ENCODE assay signal across 12 cellular contexts in genomic region chr4:126687655-126688358, GRCh38.
"Had no signal": no experiment of that assay in that cellular context is flagged by ENCODE, and none has a peak within 500 bp of the region (broad histone marks: within the 10 kb centered on the region; RNA-seq: fewer than 3 reads in every experiment).

No MANE protein-coding gene starts in this region.

- H3K27me3 ChIP-seq: dorsolateral prefrontal cortex, neutrophil had no signal

- ATAC-seq: activated CD4-positive, CD25-positive, alpha-beta regulatory T cell treated with anti-CD3 and anti-CD28 coated beads, Interleukin-2, amount 50 U/mL, for 24 hours; activated T-helper 17 cell treated with anti-CD3 and anti-CD28 coated beads, Interleukin-2, amount 50 U/mL, for 72 hours; left colon; stimulated activated memory B cell treated with anti-CD40 and anti-IgM and Interleukin-4, amounts not matched to agents 10 μg/mL and 1 μg/mL and 100 μg/mL, for 72 hours had no signal

- H3K9ac ChIP-seq: parathyroid adenoma had no signal

- H3K27ac ChIP-seq: dorsolateral prefrontal cortex, neutrophil, parathyroid adenoma had no signal

- DNase-seq: activated naive CD4-positive, alpha-beta T cell treated with Interleukin-2 at 50 U/mL for 16 hours; aorta; dorsolateral prefrontal cortex; endodermal cell; left colon; naive B cell; T-helper 9 cell had no signal

- H2AFZ ChIP-seq: parathyroid adenoma had no signal

- H3K4me1 ChIP-seq: parathyroid adenoma had no signal

- H3K4me3 ChIP-seq: dorsolateral prefrontal cortex had no signal

- H3K9me3 ChIP-seq: neutrophil had no signal

- H3K36me3 ChIP-seq: neutrophil had no signal
